Comparison of ENCODE assay signal across 21 cellular contexts in the genomic region with DNA sequence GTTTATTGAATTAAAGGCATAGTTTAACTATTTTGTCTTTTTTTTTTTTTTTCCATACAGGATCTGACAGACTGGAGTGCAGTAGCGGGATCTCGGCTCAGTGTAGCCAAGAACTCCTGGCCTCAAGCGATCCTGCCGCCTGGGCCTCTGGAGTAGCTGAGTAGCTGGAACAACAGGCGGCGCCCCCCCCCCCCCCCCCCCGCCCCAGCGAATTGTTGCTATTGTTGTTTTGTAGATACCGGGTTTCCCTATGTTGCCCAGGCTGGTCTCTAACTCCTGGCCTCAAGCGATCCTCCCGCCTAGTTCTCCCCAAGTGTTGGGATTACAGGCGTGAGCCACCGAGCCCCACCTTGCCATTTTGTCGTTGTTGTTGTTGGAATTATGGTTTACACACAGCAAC. TPM values are rescaled to one million over a fixed set of nuclear protein-coding genes. Genes with fewer than 3 reads are reported as not detected.
DNase-seq lines count a peak whose midpoint lies in the region; ATAC-seq lines count a peak whose summit lies in the region.
"Had no signal": no experiment of that assay in that cellular context is flagged by ENCODE, and none has a peak within 500 bp of the region (broad histone marks: within the 10 kb centered on the region; RNA-seq: fewer than 3 reads in every experiment).

No MANE protein-coding gene starts in this region.

- no peak for ATAC-seq in naive thymus-derived CD8-positive, alpha-beta T cell
- ATAC-seq: left colon, psoas muscle, SK-N-SH treated with all-trans-retinoic acid at 6 μM for 48 hours had no signal

- H3K27me3 Mint-ChIP-seq in T-helper 2 cell treated with Interferon-gamma antibody and Interleukin-4, amounts not matched to agents 5 μg/mL and 100 μg/mL, for 36 hours (ENCODE audit: low read depth), result peaks cover 21% of the 10 kb centered on the region
- no peaks in the 10 kb centered on the region for H3K27me3 Mint-ChIP-seq in CD4-positive, alpha-beta memory T cell
- peaks cover 17% of the 10 kb centered on the region for H3K27me3 Mint-ChIP-seq in activated T-helper 2 cell treated with anti-CD3 and anti-CD28 coated beads, Interferon-gamma antibody, Interleukin-2, Interleukin-4, amounts not matched to agents 10 μg/mL and 5 μg/mL and 100 μg/mL, durations not matched to agents 14 hours and 24 hours and 36 hours (ENCODE audit: low read depth)
- H3K27me3 Mint-ChIP-seq in naive thymus-derived CD8-positive, alpha-beta T cell, result no peaks in the 10 kb centered on the region

- no peak overlapping the region for H3K4me3 ChIP-seq in CD4-positive, alpha-beta memory T cell (ENCODE audit: low read length in 2 of 2)
- H3K4me3 ChIP-seq: adrenal gland; BLaER1 treated with 17β-estradiol and CSF1 and Interleukin-3, amounts not matched to agents 10 nM and 100 nM; Peyer's patch had no signal

- no peak for DNase-seq in T-helper 2 cell treated with Interferon-gamma antibody and Interleukin-4, amounts not matched to agents 5 μg/mL and 100 μg/mL, for 36 hours (ENCODE audit: low spot score)
- no peak for DNase-seq in T-helper 2 cell
- DNase-seq in CD4-positive, alpha-beta memory T cell, result no peak
- DNase-seq in activated T-helper 2 cell treated with anti-CD3 and anti-CD28 coated beads, Interferon-gamma antibody, Interleukin-2, Interleukin-4, amounts not matched to agents 10 μg/mL and 5 μg/mL and 100 μg/mL, durations not matched to agents 14 hours and 24 hours and 36 hours (ENCODE audit: low spot score), result no peak
- no peak for DNase-seq in naive thymus-derived CD8-positive, alpha-beta T cell
- no peak for DNase-seq in RKO (ENCODE audit: low spot score)
- DNase-seq in NCI-H146 treated with DMSO at 0.1 percent for 48 hours (lab: John Stamatoyannopoulos, UW; ENCODE audit: unreplicated experiment), result no peak
- DNase-seq in hippocampal formation (lab: John Stamatoyannopoulos, UW), result no peak
- DNase-seq: 8988T; cerebellar nuclear complex; left colon; NCI-H1092; NCI-H2171 treated with DMSO at 0.1 percent for 48 hours; Peyer's patch; spleen; stimulated activated naive CD4-positive, alpha-beta T cell treated with Interleukin-2 at 50 U/mL for 16 hours had no signal

- H3K9me3 ChIP-seq in CD4-positive, alpha-beta memory T cell (ENCODE audit: control insufficient read depth in 1 of 2, low read length in 2 of 2), result no peaks in the 10 kb centered on the region
- H3K9me3 ChIP-seq: adrenal gland, Peyer's patch, psoas muscle, spleen had no signal

- no peak overlapping the region for H3K27ac ChIP-seq in CD4-positive, alpha-beta memory T cell (ENCODE audit: low read depth, low read length)
- H3K27ac ChIP-seq: adrenal gland; BLaER1 treated with 17β-estradiol and CSF1 and Interleukin-3, amounts not matched to agents 10 nM and 100 nM; KMS-11; Peyer's patch; psoas muscle; spleen had no signal

- no peaks in the 10 kb centered on the region for H3K27me3 ChIP-seq in CD4-positive, alpha-beta memory T cell (ENCODE audit: insufficient read depth, low read length)
- H3K27me3 ChIP-seq: adrenal gland, Peyer's patch had no signal

- H3K36me3 Mint-ChIP-seq in T-helper 2 cell treated with Interferon-gamma antibody and Interleukin-4, amounts not matched to agents 5 μg/mL and 100 μg/mL, for 36 hours (ENCODE audit: low read depth), result no peaks in the 10 kb centered on the region
- peaks cover 0 to 1% of the 10 kb centered on the region in 2 donors for H3K36me3 Mint-ChIP-seq in CD4-positive, alpha-beta memory T cell
- peaks cover 12% of the 10 kb centered on the region for H3K36me3 Mint-ChIP-seq in activated T-helper 2 cell treated with anti-CD3 and anti-CD28 coated beads, Interferon-gamma antibody, Interleukin-2, Interleukin-4, amounts not matched to agents 10 μg/mL and 5 μg/mL and 100 μg/mL, durations not matched to agents 14 hours and 24 hours and 36 hours (ENCODE audit: low read depth)
- H3K36me3 Mint-ChIP-seq in naive thymus-derived CD8-positive, alpha-beta T cell, result peaks cover 0 to 2% (median 0%) of the 10 kb centered on the region in 3 donors

- POLR2A ChIA-PET in CD4-positive, alpha-beta memory T cell (lab: Charles Lee; ENCODE audit: partially characterized antibody), result no interaction called here
- POLR2A ChIA-PET in naive thymus-derived CD8-positive, alpha-beta T cell (lab: Charles Lee), result interaction anchor here (0.7 to 1.2 kb wide), 2 partner anchors 26 to 125 kb away, joined by 3 read pairs; partner anchors contain the start of gene UBB

- peaks cover 17% of the 10 kb centered on the region for H3K4me1 Mint-ChIP-seq in T-helper 2 cell treated with Interferon-gamma antibody and Interleukin-4, amounts not matched to agents 5 μg/mL and 100 μg/mL, for 36 hours (ENCODE audit: low read depth)
- H3K4me1 Mint-ChIP-seq in CD4-positive, alpha-beta memory T cell, result peaks cover 9 to 17% (median 15%) of the 10 kb centered on the region in 4 donors
- H3K4me1 Mint-ChIP-seq in activated T-helper 2 cell treated with anti-CD3 and anti-CD28 coated beads, Interferon-gamma antibody, Interleukin-2, Interleukin-4, amounts not matched to agents 10 μg/mL and 5 μg/mL and 100 μg/mL, durations not matched to agents 14 hours and 24 hours and 36 hours (ENCODE audit: low read depth), result peaks cover 17% of the 10 kb centered on the region
- H3K4me1 Mint-ChIP-seq in naive thymus-derived CD8-positive, alpha-beta T cell, result peaks cover 9 to 27% (median 18%) of the 10 kb centered on the region in 4 donors

- peaks cover 12% of the 10 kb centered on the region for H3K4me1 ChIP-seq in CD4-positive, alpha-beta memory T cell (ENCODE audit: insufficient read depth, low read length)

- intact Hi-C loops in CD4-positive, alpha-beta memory T cell (cut with micrococcal nuclease), result loop anchor here (5.0 kb wide), 1 partner anchor 67 kb away; no protein-coding TSS in a partner anchor
- intact Hi-C loops in activated T-helper 2 cell treated with anti-CD3 and anti-CD28 coated beads, Interferon-gamma antibody, Interleukin-2, Interleukin-4, amounts not matched to agents 10 μg/mL and 5 μg/mL and 100 μg/mL, durations not matched to agents 14 hours and 24 hours and 36 hours (cut with micrococcal nuclease), result loop anchor here (10.0 kb wide), 1 partner anchor 140 kb away; the partner anchor contains the start of genes NCOR1 and PIGL

- no peaks in the 10 kb centered on the region for H3K9me3 Mint-ChIP-seq in T-helper 2 cell treated with Interferon-gamma antibody and Interleukin-4, amounts not matched to agents 5 μg/mL and 100 μg/mL, for 36 hours
- no peaks in the 10 kb centered on the region for H3K9me3 Mint-ChIP-seq in CD4-positive, alpha-beta memory T cell
- H3K9me3 Mint-ChIP-seq in activated T-helper 2 cell treated with anti-CD3 and anti-CD28 coated beads, Interferon-gamma antibody, Interleukin-2, Interleukin-4, amounts not matched to agents 10 μg/mL and 5 μg/mL and 100 μg/mL, durations not matched to agents 14 hours and 24 hours and 36 hours, result no peaks in the 10 kb centered on the region
- no peaks in the 10 kb centered on the region for H3K9me3 Mint-ChIP-seq in naive thymus-derived CD8-positive, alpha-beta T cell

- CTCF ChIA-PET in CD4-positive, alpha-beta memory T cell (lab: Charles Lee; ENCODE audit: partially characterized antibody), result interaction anchor here (0.7 to 1.8 kb wide), 3 partner anchors 9 to 69 kb away, joined by 3 to 21 read pairs (median 3); no protein-coding TSS in a partner anchor

- peak overlapping the region; percentile 26 for H3K4me3 Mint-ChIP-seq in T-helper 2 cell treated with Interferon-gamma antibody and Interleukin-4, amounts not matched to agents 5 μg/mL and 100 μg/mL, for 36 hours
- peak overlapping the region in 6 of 8 donors; percentile 36 to 90 (median 58) for H3K4me3 Mint-ChIP-seq in CD4-positive, alpha-beta memory T cell
- H3K4me3 Mint-ChIP-seq in activated T-helper 2 cell treated with anti-CD3 and anti-CD28 coated beads, Interferon-gamma antibody, Interleukin-2, Interleukin-4, amounts not matched to agents 10 μg/mL and 5 μg/mL and 100 μg/mL, durations not matched to agents 14 hours and 24 hours and 36 hours (ENCODE audit: low read depth), result peak overlapping the region; percentile 74
- H3K4me3 Mint-ChIP-seq in naive thymus-derived CD8-positive, alpha-beta T cell, result peak overlapping the region; percentile 22 to 92 (median 58)

- H3K27ac Mint-ChIP-seq in T-helper 2 cell treated with Interferon-gamma antibody and Interleukin-4, amounts not matched to agents 5 μg/mL and 100 μg/mL, for 36 hours, result no peak overlapping the region
- H3K27ac Mint-ChIP-seq in CD4-positive, alpha-beta memory T cell, result peak overlapping the region in 2 of 7 donors; percentile 36 to 54
- no peak overlapping the region for H3K27ac Mint-ChIP-seq in activated T-helper 2 cell treated with anti-CD3 and anti-CD28 coated beads, Interferon-gamma antibody, Interleukin-2, Interleukin-4, amounts not matched to agents 10 μg/mL and 5 μg/mL and 100 μg/mL, durations not matched to agents 14 hours and 24 hours and 36 hours
- H3K27ac Mint-ChIP-seq in naive thymus-derived CD8-positive, alpha-beta T cell, result peak overlapping the region in 6 of 10 donors; percentile 21 to 67 (median 38)

- H3K36me3 ChIP-seq in CD4-positive, alpha-beta memory T cell (ENCODE audit: insufficient read depth, low read length), result no peaks in the 10 kb centered on the region
- H3K36me3 ChIP-seq: adrenal gland had no signal

RNA-seq across cellular contexts. Expression of gene CENPV, which starts 1.3 kb away (rescaled TPM):
- total RNA-seq in CD4-positive, alpha-beta memory T cell, result 1 to 10 TPM; 8.4 to 8.6 TPM
- 10 to 100 TPM; 11.3 to 18.1 TPM for polyA plus RNA-seq in CD4-positive, alpha-beta memory T cell
- 65.8 and 69.9 TPM in 2 replicates for total RNA-seq in activated T-helper 2 cell treated with anti-CD3 and anti-CD28 coated beads, Interferon-gamma antibody, Interleukin-2, Interleukin-4, amounts not matched to agents 10 μg/mL and 5 μg/mL and 100 μg/mL, durations not matched to agents 14 hours and 24 hours and 36 hours
- total RNA-seq in naive thymus-derived CD8-positive, alpha-beta T cell, result 10 to 100 TPM; 25.9 to 26.2 TPM
- 10 to 100 TPM; 24.7 to 30.9 (median 28.3) TPM for polyA plus RNA-seq in naive thymus-derived CD8-positive, alpha-beta T cell

RNA-seq across cellular contexts. Expression of gene UBB, which starts 26.3 kb away (rescaled TPM):
- 100 to 1,000 TPM; 523 to 560 TPM for total RNA-seq in CD4-positive, alpha-beta memory T cell
- polyA plus RNA-seq in CD4-positive, alpha-beta memory T cell, result 1,000 to 10,000 TPM; 1,629 to 1,970 TPM
- 1,784 and 1,798 TPM in 2 replicates for total RNA-seq in activated T-helper 2 cell treated with anti-CD3 and anti-CD28 coated beads, Interferon-gamma antibody, Interleukin-2, Interleukin-4, amounts not matched to agents 10 μg/mL and 5 μg/mL and 100 μg/mL, durations not matched to agents 14 hours and 24 hours and 36 hours
- total RNA-seq in naive thymus-derived CD8-positive, alpha-beta T cell, result 100 to 1,000 TPM; 724 to 751 TPM
- polyA plus RNA-seq in naive thymus-derived CD8-positive, alpha-beta T cell, result 1,000 to 10,000 TPM; 1,803 to 2,753 (median 2,352) TPM

Comparison
In these comparisons a context has a peak if more than half of its experiments do, and no peak if none do; other contexts are left out.
1. H3K27ac Mint-ChIP-seq: peak in naive thymus-derived CD8-positive, alpha-beta T cell (6 of 10); none in T-helper 2 cell treated with Interferon-gamma antibody and Interleukin-4, amounts not matched to agents 5 μg/mL and 100 μg/mL, for 36 hours (single experiment) and activated T-helper 2 cell treated with anti-CD3 and anti-CD28 coated beads, Interferon-gamma antibody, Interleukin-2, Interleukin-4, amounts not matched to agents 10 μg/mL and 5 μg/mL and 100 μg/mL, durations not matched to agents 14 hours and 24 hours and 36 hours (single experiment).
2. Peak in every context shown above with its lines, with median percentiles within 50 percentile points of each other: H3K4me3 Mint-ChIP-seq.